In genomic region chr10:122587099-122587725, GRCh38 we compare ENCODE assay signal across 16 cellular contexts. TPM values are rescaled to one million over a fixed set of nuclear protein-coding genes. Genes with fewer than 3 reads are reported as not detected.
DNase-seq lines count a peak whose midpoint lies in the region; ATAC-seq, FAIRE-seq and TF ChIP-seq lines count a peak whose summit lies in the region.
"Had no signal": no experiment of that assay in that cellular context is flagged by ENCODE, and none has a peak within 500 bp of the region (broad histone marks: within the 10 kb centered on the region; RNA-seq: fewer than 3 reads in every experiment).

No MANE protein-coding gene starts in this region.

- no peaks in the 10 kb centered on the region for H4K20me1 ChIP-seq in HepG2 (ENCODE audit: insufficient read depth, low read length)
- H4K20me1 ChIP-seq: BLaER1 treated with 17β-estradiol and CSF1 and Interleukin-3, amounts not matched to agents 10 nM and 100 nM had no signal

- TF ChIP-seq EP300 in HepG2 (IDR thresholded peaks at IDR 0.05; ENCODE audit: low read depth in 2 of 2, low read length in 2 of 2): no peak
- no peak for TF ChIP-seq EP300 in HepG2 (CRISPR knock-in tag; IDR thresholded peaks at IDR 0.05; ENCODE audit: borderline replicate concordance)

- H3K27me3 ChIP-seq in HepG2 (ENCODE audit: control insufficient read depth in 1 of 2, insufficient read depth in 2 of 2, low read length in 2 of 2) (peaks cover 0 to 12% of the 10 kb centered on the region in 2 experiments; a peak in 2 of 5 replicates), right lobe of liver (no peaks in the 10 kb centered on the region), left lung (no peaks in the 10 kb centered on the region), thyroid gland (no peaks in the 10 kb centered on the region)
- H3K27me3 ChIP-seq: BLaER1 treated with 17β-estradiol and CSF1 and Interleukin-3, amounts not matched to agents 10 nM and 100 nM had no signal

- H3K4me1 ChIP-seq in HepG2 (ENCODE audit: insufficient read depth, low read length): no peaks in the 10 kb centered on the region
- H3K4me1 ChIP-seq in right lobe of liver: no peaks in the 10 kb centered on the region
- H3K4me1 ChIP-seq in left lung: no peaks in the 10 kb centered on the region
- peaks cover 0 to 15% of the 10 kb centered on the region in 2 donors for H3K4me1 ChIP-seq in thyroid gland

- CTCF ChIA-PET in HepG2 (lab: Yijun Ruan, JAX; ENCODE audit: low intra/inter-chr PET ratio, low total read pairs): no interaction called here

- H3K9ac ChIP-seq in HepG2 (ENCODE audit: insufficient read depth, low read depth, low read length): no peak overlapping the region
- H3K9ac ChIP-seq: BLaER1 treated with 17β-estradiol and CSF1 and Interleukin-3, amounts not matched to agents 10 nM and 100 nM had no signal

- no peak for TF ChIP-seq RAD21 in HepG2 (CRISPR knock-in tag; IDR thresholded peaks at IDR 0.05)

- TF ChIP-seq POLR2A in HepG2 (IDR thresholded peaks at IDR 0.05; ENCODE audit: insufficient read depth in 1 of 2, low read depth in 2 of 2, low read length in 2 of 2) (no peak), right lobe of liver (IDR thresholded peaks at IDR 0.05) (no peak), thyroid gland (IDR thresholded peaks at IDR 0.05) (peak in 1 of 2 donors; percentile 18)

- no peak overlapping the region for H3K4me3 ChIP-seq in HepG2 (replicated peaks in 1 of 3; ENCODE audit: insufficient read depth in 1 of 3, low read depth in 2 of 3, low read length in 3 of 3)
- H3K4me3 ChIP-seq in right lobe of liver: no peak overlapping the region
- H3K4me3 ChIP-seq in left lung: no peak overlapping the region
- no peak overlapping the region for H3K4me3 ChIP-seq in thyroid gland (replicated peaks in 1 of 3)
- H3K4me3 ChIP-seq: BLaER1 treated with 17β-estradiol and CSF1 and Interleukin-3, amounts not matched to agents 10 nM and 100 nM had no signal

- TF ChIP-seq CTCF in HepG2 (CRISPR knock-in tag; IDR thresholded peaks at IDR 0.05) (no peak), right lobe of liver (IDR thresholded peaks at IDR 0.05) (no peak), left lung (IDR thresholded peaks at IDR 0.05) (no peak), thyroid gland (IDR thresholded peaks at IDR 0.05) (no peak)

- no peaks in the 10 kb centered on the region for H3K9me3 ChIP-seq in HepG2 (ENCODE audit: low read length)
- H3K9me3 ChIP-seq in right lobe of liver: no peaks in the 10 kb centered on the region
- H3K9me3 ChIP-seq in left lung: no peaks in the 10 kb centered on the region
- no peaks in the 10 kb centered on the region for H3K9me3 ChIP-seq in thyroid gland
- H3K9me3 ChIP-seq: BLaER1 treated with 17β-estradiol and CSF1 and Interleukin-3, amounts not matched to agents 10 nM and 100 nM had no signal

- H3K79me2 ChIP-seq in HepG2 (ENCODE audit: insufficient read depth, low read length): no peaks in the 10 kb centered on the region

- FAIRE-seq in HepG2 (lab: Jason Lieb, UNC): no peak

- POLR2A ChIA-PET in HepG2 (lab: Yijun Ruan, JAX): no interaction called here

- H3K36me3 ChIP-seq in HepG2 (replicated peaks in 1 of 2; ENCODE audit: control insufficient read depth in 1 of 2, insufficient read depth in 2 of 2, low read length in 2 of 2): no peaks in the 10 kb centered on the region
- no peaks in the 10 kb centered on the region for H3K36me3 ChIP-seq in right lobe of liver
- H3K36me3 ChIP-seq in left lung: no peaks in the 10 kb centered on the region
- no peaks in the 10 kb centered on the region for H3K36me3 ChIP-seq in thyroid gland
- H3K36me3 ChIP-seq: BLaER1 treated with 17β-estradiol and CSF1 and Interleukin-3, amounts not matched to agents 10 nM and 100 nM had no signal

- no peak overlapping the region for H3K4me2 ChIP-seq in HepG2 (ENCODE audit: low read depth, low read length)

- H2AFZ ChIP-seq in HepG2 (ENCODE audit: low read length): no peak overlapping the region

- in situ Hi-C loops in HepG2 (cut with HindIII; ENCODE audit: extremely low pct_ligation_motif_present, low pct_unique_long_range_greater_than_20kb): no loop called here

- BruUV-seq in HepG2 (replicated peaks; lab: Mats Ljungman, UMichigan): no TSS peak

- DNase-seq in HepG2 (ENCODE audit: low spot score) (no peak), right lobe of liver (no peak), M059J (ENCODE audit: low read depth) (peak; percentile 15), left lung (no peak), thyroid gland (peak; percentile 21 to 44), SKM-1 (lab: John Stamatoyannopoulos, UW; ENCODE audit: unreplicated experiment) (no peak), pons (ENCODE audit: low spot score) (no peak), NCI-H1417 treated with DMSO at 0.1 percent for 48 hours (lab: John Stamatoyannopoulos, UW) (no peak)
- DNase-seq: 8988T; ACHN; Calu3; CD4-positive, CD25-positive, alpha-beta regulatory T cell; DMS 273 treated with DMSO at 0.1 percent for 48 hours; GOT3; H9 had no signal

- intact Hi-C loops in HepG2 (cut with micrococcal nuclease; ENCODE audit: unreplicated experiment): no loop called here
- intact Hi-C loops in right lobe of liver (cut with DNase I): no loop called here
- intact Hi-C loops in left lung (cut with DNase I): no loop called here
- intact Hi-C loops in thyroid gland (cut with DNase I): no loop called here

- WGBS in HepG2 (ENCODE audit: low lambda C conversion rate): 41% methylated on average over 4 of the region's 6 CpGs
- WGBS in right lobe of liver (ENCODE audit: insufficient coverage, low coverage, low lambda C conversion rate, missing lambda C conversion rate): 62% methylated on average over 2 of the region's 6 CpGs
- 71 to 73% methylated on average over 3 to 6 of the region's 6 CpGs for WGBS in thyroid gland, 2 donors

- no peak for ATAC-seq in HepG2
- no peak for ATAC-seq in right lobe of liver
- ATAC-seq in left lung: peak; percentile 35

- no peak overlapping the region for H3K27ac ChIP-seq in HepG2 (ENCODE audit: extremely low read length, insufficient read depth, low read length)
- no peak overlapping the region for H3K27ac ChIP-seq in right lobe of liver
- H3K27ac ChIP-seq in left lung: no peak overlapping the region
- H3K27ac ChIP-seq in thyroid gland: no peak overlapping the region
- H3K27ac ChIP-seq: BLaER1 treated with 17β-estradiol and CSF1 and Interleukin-3, amounts not matched to agents 10 nM and 100 nM had no signal

TF ChIP-seq in HepG2, 621 proteins besides CTCF, POLR2A, EP300 and RAD21:
- TF ChIP-seq HNRNPUL1 (IDR thresholded peaks at IDR 0.05; ENCODE audit: low read depth, low read length) (no peak), ZBTB25 (CRISPR knock-in tag; IDR thresholded peaks at IDR 0.05) (no peak), MAFF (IDR thresholded peaks at IDR 0.05; ENCODE audit: low read depth, low read length) (peak; percentile 18; the same call in 1 of the 2 replicates), MAFK (conservative IDR thresholded peaks at IDR 0.05 in 1 of 2, IDR thresholded peaks at IDR 0.05 in 1 of 2; ENCODE audit: low read length in 2 of 2) (0 out of 4 replicates have a peak, but pooled peaks of 1 of the 2 experiments have one; percentile 12)

RNA-seq across cellular contexts. Expression of gene DMBT1, which starts 26.7 kb away (rescaled TPM):
- total RNA-seq in HepG2 (2016; rRNA removed; fragmentation: Illumina TruSeq; extraction: Trizol) (not detected in 2 replicates), right lobe of liver (under 1 TPM in 2 of 6 experiments, not detected in 4; 0.06 to 0.20 TPM), left lung (100 to 1,000 TPM in 1 of 2 donors, 10 to 100 TPM in 1; 47.5 to 242 TPM), thyroid gland (under 1 TPM in 2 of 4 donors, not detected in 2; 0.10 to 0.13 TPM)
- total RNA-seq in HepG2 (2016; cell fraction: cytosol; rRNA removed; fragmentation: Illumina TruSeq; extraction: Trizol; ENCODE audit: low read depth): not detected in 2 replicates
- not detected in 2 replicates for total RNA-seq in HepG2 (2016; cell fraction: insoluble cytoplasmic fraction; rRNA removed; fragmentation: Illumina TruSeq; extraction: Trizol)
- not detected in 2 replicates for total RNA-seq in HepG2 (2016; cell fraction: membrane; rRNA removed; fragmentation: Illumina TruSeq; extraction: Trizol)
- total RNA-seq in HepG2 (2016; cell fraction: nucleus; rRNA removed; fragmentation: Illumina TruSeq; extraction: Trizol): not detected in 2 replicates
- polyA plus RNA-seq in HepG2 (2011; rRNA removed): 0.01 TPM in 1 of 2 replicates, not detected in the other
- 0.01 TPM in 2 replicates for polyA plus RNA-seq in HepG2 (2011; cell fraction: cytosol; rRNA removed)
- polyA plus RNA-seq in HepG2 (2011; cell fraction: nucleus; rRNA removed): 0.03 TPM in 1 of 2 replicates, not detected in the other
- not detected in 2 replicates for polyA plus RNA-seq in HepG2 (2012)
- polyA plus RNA-seq in HepG2 (2016; cell fraction: cytosol; fragmentation: Illumina TruSeq; extraction: Trizol; ENCODE audit: low read depth): not detected in 2 replicates
- polyA plus RNA-seq in HepG2 (2016; cell fraction: insoluble cytoplasmic fraction; fragmentation: Illumina TruSeq; extraction: Trizol; ENCODE audit: low read depth): not detected in 2 replicates
- not detected in 2 replicates for polyA plus RNA-seq in HepG2 (2016; cell fraction: membrane; fragmentation: Illumina TruSeq; extraction: Trizol; ENCODE audit: low read depth)
- not detected in 2 replicates for polyA plus RNA-seq in HepG2 (2016; cell fraction: nucleus; fragmentation: Illumina TruSeq; extraction: Trizol; ENCODE audit: insufficient read depth, low read depth)
- polyA minus RNA-seq in HepG2 (2011; rRNA and poly(A)+ RNA removed; ENCODE audit: low replicate concordance): 0.02 and 5.5 TPM in 2 replicates
- polyA minus RNA-seq in HepG2 (2011; cell fraction: cytosol; rRNA and poly(A)+ RNA removed): not detected in 2 replicates
- not detected in 2 replicates for polyA minus RNA-seq in HepG2 (2011; cell fraction: nucleus; rRNA and poly(A)+ RNA removed)
- 0.52 and 0.84 TPM in 2 replicates for total RNA-seq in M059J (2014; rRNA removed; shearing (Covaris generic))
- total RNA-seq: CD4-positive, CD25-positive, alpha-beta regulatory T cell had no signal
- polyA plus RNA-seq: CD4-positive, CD25-positive, alpha-beta regulatory T cell had no signal

Comparison
In these comparisons a context has a peak if more than half of its experiments do, and no peak if none do; other contexts are left out.
1. DNase-seq: peak in M059J (single experiment) and thyroid gland (2 of 2); none in HepG2 (single experiment), right lobe of liver (0 of 3), left lung (0 of 2), SKM-1 (single experiment), pons (single experiment) and NCI-H1417 treated with DMSO at 0.1 percent for 48 hours (single experiment).
2. RNA of gene DMBT1, which starts 26.7 kb away (total RNA-seq): 47.5 to 242 TPM in left lung; 0.52 to 0.84 TPM in M059J, 0.10 to 0.13 TPM in thyroid gland, 0.06 to 0.20 TPM in right lobe of liver and not detected in HepG2; every median in the first group is over 10 times any median in the second.